ENCODE assay signal across 8 cellular contexts in genomic region chr12:106773945-106774807, GRCh38. TPM values are rescaled to one million over a fixed set of nuclear protein-coding genes. Genes with fewer than 3 reads are reported as not detected.
A peak's percentile ranks its signal among the peaks of the same experiment; 100 is the strongest.
DNase-seq lines count a peak whose midpoint lies in the region; ATAC-seq and TF ChIP-seq lines count a peak whose summit lies in the region.

A gene with protein sequence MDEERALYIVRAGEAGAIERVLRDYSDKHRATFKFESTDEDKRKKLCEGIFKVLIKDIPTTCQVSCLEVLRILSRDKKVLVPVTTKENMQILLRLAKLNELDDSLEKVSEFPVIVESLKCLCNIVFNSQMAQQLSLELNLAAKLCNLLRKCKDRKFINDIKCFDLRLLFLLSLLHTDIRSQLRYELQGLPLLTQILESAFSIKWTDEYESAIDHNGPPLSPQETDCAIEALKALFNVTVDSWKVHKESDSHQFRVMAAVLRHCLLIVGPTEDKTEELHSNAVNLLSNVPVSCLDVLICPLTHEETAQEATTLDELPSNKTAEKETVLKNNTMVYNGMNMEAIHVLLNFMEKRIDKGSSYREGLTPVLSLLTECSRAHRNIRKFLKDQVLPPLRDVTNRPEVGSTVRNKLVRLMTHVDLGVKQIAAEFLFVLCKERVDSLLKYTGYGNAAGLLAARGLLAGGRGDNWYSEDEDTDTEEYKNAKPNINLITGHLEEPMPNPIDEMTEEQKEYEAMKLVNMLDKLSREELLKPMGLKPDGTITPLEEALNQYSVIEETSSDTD (plus strand): TSS chr12:106774682. CDS start chr12:106774746, 64 bp downstream.

- H3K23ac ChIP-seq in trophoblast cell (ENCODE audit: low read length), result no peak within 1 kb of the TSS

- peak within 1 kb of the TSS; percentile 95 for H2BK120ac ChIP-seq in trophoblast cell (ENCODE audit: insufficient read depth, low read length, poor library complexity)

- H3K4me3 ChIP-seq in adipocyte (ENCODE audit: low read length) (peak within 1 kb of the TSS; percentile 91), cardiac muscle cell (peak within 1 kb of the TSS; percentile 76), trophoblast cell (ENCODE audit: low read depth, low read length) (peak within 1 kb of the TSS; percentile 89), transverse colon (peak within 1 kb of the TSS; percentile 79 to 96 (median 94))

- no peak for TF ChIP-seq CTCF in GM10266 (IDR thresholded peaks at IDR 0.05; ENCODE audit: control insufficient read depth, insufficient read depth, low read depth, missing control alignments)
- no peak for TF ChIP-seq CTCF in cardiac muscle cell (IDR thresholded peaks at IDR 0.05; ENCODE audit: low read depth, low read length)
- TF ChIP-seq CTCF in transverse colon (IDR thresholded peaks at IDR 0.05), result no peak

- H2BK5ac ChIP-seq in trophoblast cell (ENCODE audit: low read depth, low read length, poor library complexity), result peak within 1 kb of the TSS; percentile 88

- H2AFZ ChIP-seq in trophoblast cell (ENCODE audit: insufficient read depth, low read length, poor library complexity), result peak within 1 kb of the TSS; percentile 95

- H3K9me3 ChIP-seq in adipocyte (ENCODE audit: control insufficient read depth, low read length) (no peaks in the 10 kb centered on the region), cardiac muscle cell (ENCODE audit: low read depth) (no peaks in the 10 kb centered on the region), trophoblast cell (ENCODE audit: insufficient read depth, low read depth, low read length) (no peaks in the 10 kb centered on the region), transverse colon (no peaks in the 10 kb centered on the region)

- H3K27ac ChIP-seq in cardiac muscle cell (peak within 1 kb of the TSS; percentile 91), trophoblast cell (ENCODE audit: low read depth, low read length) (peak within 1 kb of the TSS; percentile 96), transverse colon (peak within 1 kb of the TSS; percentile 90 to 93 (median 93))

- H3K36me3 ChIP-seq in adipocyte (ENCODE audit: control insufficient read depth, insufficient read depth, low read length, severe bottlenecking), result no peaks in the 10 kb centered on the region
- no peaks in the 10 kb centered on the region for H3K36me3 ChIP-seq in cardiac muscle cell
- peaks cover 0 to 3% of the 10 kb centered on the region in 2 experiments for H3K36me3 ChIP-seq in trophoblast cell (ENCODE audit: control insufficient read depth in 1 of 2, insufficient read depth in 2 of 2, low read length in 2 of 2)
- no peaks in the 10 kb centered on the region for H3K36me3 ChIP-seq in transverse colon

- peaks cover 6% of the 10 kb centered on the region for H3K79me2 ChIP-seq in trophoblast cell (ENCODE audit: control insufficient read depth, insufficient read depth, low read length, poor library complexity)

- peak within 1 kb of the TSS; percentile 94 for H4K91ac ChIP-seq in trophoblast cell (ENCODE audit: low read depth, low read length)

- DNase-seq in GM10266 (ENCODE audit: extremely low spot score) (peak; percentile 85), NCI-H128 (lab: John Stamatoyannopoulos, UW; ENCODE audit: unreplicated experiment) (peak; percentile 97), SW480 (ENCODE audit: low spot score) (peak; percentile 98), adipocyte (ENCODE audit: low read depth) (peak; percentile 99), cardiac muscle cell (ENCODE audit: low read depth in 1 of 2, low spot score in 1 of 2) (peak; percentile 98 to 99), trophoblast cell (peak; percentile 99), transverse colon (peak; percentile 96)

- H3K9ac ChIP-seq in adipocyte (ENCODE audit: low read length) (peak within 1 kb of the TSS; percentile 97), trophoblast cell (ENCODE audit: low read length) (peak within 1 kb of the TSS; percentile 84)

- intact Hi-C loops in transverse colon (cut with DNase I; ENCODE audit: low total_unique reads), result loop anchor here (10.0 kb wide), 1 partner anchor 321 kb away; the partner anchor contains the start of gene CRY1

- peak within 1 kb of the TSS; percentile 98 for H3K4me2 ChIP-seq in trophoblast cell (ENCODE audit: low read length)

- H3K27me3 ChIP-seq in adipocyte (replicated peaks; ENCODE audit: control insufficient read depth, insufficient read depth, low read length), result no peaks in the 10 kb centered on the region
- H3K27me3 ChIP-seq in cardiac muscle cell, result no peaks in the 10 kb centered on the region
- H3K27me3 ChIP-seq in trophoblast cell (ENCODE audit: insufficient read depth, low read length), result no peaks in the 10 kb centered on the region
- H3K27me3 ChIP-seq in transverse colon, result no peaks in the 10 kb centered on the region

- H3K4me1 ChIP-seq in adipocyte (ENCODE audit: control insufficient read depth, insufficient read depth, low read length) (peaks cover 13% of the 10 kb centered on the region), cardiac muscle cell (ENCODE audit: low read depth) (peaks cover 16% of the 10 kb centered on the region), trophoblast cell (ENCODE audit: control insufficient read depth in 1 of 2, insufficient read depth in 2 of 2, low read length in 2 of 2) (peaks cover 0 to 4% of the 10 kb centered on the region in 2 experiments), transverse colon (peaks cover 6 to 32% (median 10%) of the 10 kb centered on the region in 4 donors)

- H4K12ac ChIP-seq in trophoblast cell (ENCODE audit: low read depth, low read length), result peak within 1 kb of the TSS; percentile 96

- no CpG with 5 or more reads among the region's 71 CpGs for WGBS in trophoblast cell (ENCODE audit: extremely low coverage, insufficient coverage, insufficient read length)
- 0% methylated on average over 5 to 71 of the region's 71 CpGs for WGBS in transverse colon (ENCODE audit: low coverage in 1 of 2), 2 donors

- H3K14ac ChIP-seq in trophoblast cell (ENCODE audit: low read length), result peak within 1 kb of the TSS; percentile 91

- no peak for TF ChIP-seq EP300 in transverse colon (IDR thresholded peaks at IDR 0.05; ENCODE audit: low read depth)

- ATAC-seq in HG02642 (IDR thresholded peaks at IDR 0.05; ENCODE audit: poor library complexity, unreplicated experiment), result peak; percentile 90

- H3K79me1 ChIP-seq in trophoblast cell (ENCODE audit: low read length), result peaks cover 11% of the 10 kb centered on the region

- H3K4ac ChIP-seq in trophoblast cell (ENCODE audit: low read depth, low read length), result peak within 1 kb of the TSS; percentile 63

- H2AK5ac ChIP-seq in trophoblast cell (ENCODE audit: low read length), result no peak within 1 kb of the TSS

- H4K8ac ChIP-seq in trophoblast cell (ENCODE audit: low read depth, low read length), result peak within 1 kb of the TSS; percentile 96

- peak within 1 kb of the TSS; percentile 85 for H3K18ac ChIP-seq in trophoblast cell (ENCODE audit: low read length)

- in situ Hi-C loops in transverse colon (cut with MboI; ENCODE audit: low pct_ligation_motif_present in 1 of 4, low pct_unique_long_range_greater_than_20kb in 1 of 4, low sequenced_read_pairs in 3 of 4), result no loop called here

- peak; percentile 76 for TF ChIP-seq POLR2A in transverse colon (IDR thresholded peaks at IDR 0.05)

- peak within 1 kb of the TSS; percentile 59 for H2BK12ac ChIP-seq in trophoblast cell (ENCODE audit: low read length)

RNA-seq across cellular contexts. Expression of the gene that starts here (rescaled TPM):
- 13.9 and 16.6 TPM in 2 replicates for total RNA-seq in cardiac muscle cell
- polyA plus RNA-seq in cardiac muscle cell, result 15.7 and 29.8 TPM in 2 replicates
- polyA plus RNA-seq in trophoblast cell (2013), result 4.6 and 4.7 TPM in 2 replicates
- total RNA-seq in transverse colon, result 10 to 100 TPM; 10.5 to 19.5 (median 16.6) TPM

Comparison
In these comparisons a context has a peak if more than half of its experiments do, and no peak if none do; other contexts are left out.
1. Peak in every context shown above with its lines: DNase-seq, ATAC-seq, H3K4me3 ChIP-seq and H3K27ac ChIP-seq.